ENCODE assay signal across 1 cellular context in the genomic region with DNA sequence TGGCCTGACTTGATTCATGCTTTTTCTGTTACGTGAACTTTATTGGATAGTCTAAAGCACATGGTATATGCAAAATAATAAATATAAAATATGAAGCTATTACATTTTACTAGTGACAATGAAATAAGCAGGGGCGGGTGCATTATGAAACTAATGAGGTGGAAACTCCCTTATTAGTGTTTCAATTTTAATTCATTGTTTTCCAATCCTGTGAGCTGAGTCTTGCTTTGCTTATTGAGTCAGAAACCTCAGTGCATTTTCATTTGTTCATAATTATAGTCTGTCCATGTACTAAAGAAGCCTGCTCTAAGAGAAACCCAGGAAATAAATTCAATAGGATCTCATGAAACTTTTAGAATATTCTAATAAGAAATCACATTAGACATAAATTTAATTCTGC.
A peak's percentile ranks its signal among the peaks of the same experiment; 100 is the strongest.
TF ChIP-seq lines count a peak whose summit lies in the region.

No MANE protein-coding gene starts in this region.

TF ChIP-seq in GM12878, 131 proteins besides CTCF, POLR2A, EP300 and RAD21 (continued from another document):
- TF ChIP-seq, protein P1, sequence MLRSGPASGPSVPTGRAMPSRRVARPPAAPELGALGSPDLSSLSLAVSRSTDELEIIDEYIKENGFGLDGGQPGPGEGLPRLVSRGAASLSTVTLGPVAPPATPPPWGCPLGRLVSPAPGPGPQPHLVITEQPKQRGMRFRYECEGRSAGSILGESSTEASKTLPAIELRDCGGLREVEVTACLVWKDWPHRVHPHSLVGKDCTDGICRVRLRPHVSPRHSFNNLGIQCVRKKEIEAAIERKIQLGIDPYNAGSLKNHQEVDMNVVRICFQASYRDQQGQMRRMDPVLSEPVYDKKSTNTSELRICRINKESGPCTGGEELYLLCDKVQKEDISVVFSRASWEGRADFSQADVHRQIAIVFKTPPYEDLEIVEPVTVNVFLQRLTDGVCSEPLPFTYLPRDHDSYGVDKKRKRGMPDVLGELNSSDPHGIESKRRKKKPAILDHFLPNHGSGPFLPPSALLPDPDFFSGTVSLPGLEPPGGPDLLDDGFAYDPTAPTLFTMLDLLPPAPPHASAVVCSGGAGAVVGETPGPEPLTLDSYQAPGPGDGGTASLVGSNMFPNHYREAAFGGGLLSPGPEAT (IDR thresholded peaks at IDR 0.05; ENCODE audit: low read depth), result peak; percentile 52; the same call in 1 of the 2 replicates
